Comparison of ENCODE assay signal across 1 cellular context in the genomic region with DNA sequence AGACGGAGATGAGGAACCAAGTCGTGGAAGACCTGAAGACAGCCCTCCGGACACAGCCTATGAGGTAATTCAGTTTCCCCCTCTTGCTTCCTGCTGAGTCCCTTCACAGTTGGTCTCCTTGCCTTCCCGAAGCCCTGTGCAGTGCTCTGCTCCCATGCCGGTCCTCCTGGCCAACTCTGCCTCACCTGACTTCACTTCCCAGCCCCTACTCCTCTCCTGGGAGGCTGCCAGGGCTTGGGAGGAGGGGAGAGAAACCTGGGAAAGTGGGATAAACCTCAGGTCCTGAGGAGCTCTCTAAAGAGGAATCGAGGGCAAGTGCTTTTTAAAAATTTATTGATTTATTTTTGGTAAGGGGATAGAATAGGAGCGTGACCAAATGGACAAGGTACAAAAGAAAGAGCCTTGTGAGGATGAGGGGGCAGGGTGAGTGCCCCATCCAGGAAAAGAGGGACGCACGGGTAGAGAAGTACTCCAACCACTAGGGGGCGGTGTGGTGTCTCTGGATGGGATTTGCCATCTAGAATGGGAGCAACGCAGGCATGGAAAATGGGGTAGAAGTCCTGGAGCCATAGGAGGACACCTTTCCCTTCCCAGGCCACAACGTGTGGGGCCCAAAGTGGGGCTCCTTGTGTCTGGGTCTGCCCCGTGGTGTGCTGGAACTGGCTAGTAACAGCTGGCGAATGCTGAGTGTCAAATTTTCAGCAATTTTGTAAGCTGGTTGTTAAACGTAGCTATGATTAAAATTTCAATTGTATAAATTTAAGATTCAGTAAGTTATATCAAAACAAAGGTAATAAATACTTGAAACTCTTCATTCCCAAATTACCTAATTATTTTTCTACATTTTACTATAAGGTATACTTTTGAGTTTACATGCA.
TF ChIP-seq lines count a peak whose summit lies in the region.

No MANE protein-coding gene starts in this region.

TF ChIP-seq in K562, 482 proteins besides CTCF, POLR2A, EP300 and RAD21 (continued from another document):
- TF ChIP-seq HMBOX1 (IDR thresholded peaks at IDR 0.05) (no peak), ZMIZ1 (IDR thresholded peaks at IDR 0.05; ENCODE audit: low read depth in 2 of 2, low read length in 2 of 2) (no peak), ASH1L (IDR thresholded peaks at IDR 0.05; ENCODE audit: borderline replicate concordance, low read depth, partially characterized antibody) (no peak), CXXC5 (CRISPR knock-in tag; IDR thresholded peaks at IDR 0.05) (peak; percentile 28; the same call in 1 of the 2 replicates), MCM3 (IDR thresholded peaks at IDR 0.05) (no peak), CTCFL (IDR thresholded peaks at IDR 0.05; ENCODE audit: borderline replicate concordance, insufficient read depth, low read depth, low read length, poor library complexity, severe bottlenecking) (peak; percentile 4), USF2 (CRISPR knock-in tag; IDR thresholded peaks at IDR 0.05) (no peak), ZC3H11A (IDR thresholded peaks at IDR 0.05; ENCODE audit: low read depth, low read length) (0 out of 2 replicates have a peak, but pooled peaks have one; percentile 31)
TF ChIP-seq in K562: peak in this region for 10.
